24 cellular contexts compared by ENCODE assay signal in the genomic region with DNA sequence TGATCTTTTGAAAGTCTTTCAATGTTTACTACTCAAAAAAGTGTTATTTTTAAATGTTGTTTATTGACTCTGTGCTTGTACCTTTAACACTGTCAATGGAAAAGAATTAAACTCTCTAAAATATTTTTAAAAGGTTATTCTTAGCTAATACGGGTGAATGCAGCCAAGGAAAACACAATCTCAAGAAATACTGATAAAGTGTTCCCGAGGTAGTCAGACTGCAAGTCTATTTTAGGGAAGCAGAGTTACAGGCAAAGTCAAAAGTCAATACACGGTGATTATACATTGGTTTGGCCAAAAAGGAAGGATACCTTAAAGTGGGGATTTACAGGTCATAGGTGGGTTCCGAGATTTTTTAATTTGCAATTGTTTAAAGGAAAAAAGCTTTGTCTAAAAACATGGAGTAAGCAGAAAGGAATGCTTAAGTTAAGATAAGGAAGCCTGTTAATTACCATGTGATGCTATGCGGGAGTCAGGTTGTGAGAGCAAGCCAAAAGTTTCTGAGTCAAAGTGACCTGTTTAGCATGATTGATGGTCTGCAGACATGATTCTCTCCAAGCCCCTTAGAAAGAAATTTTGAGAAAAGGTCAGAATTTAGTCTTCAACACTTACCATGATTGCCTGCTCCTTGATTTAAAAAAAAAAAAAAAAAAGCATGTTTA.
DNase-seq lines count a peak whose midpoint lies in the region; ATAC-seq and TF ChIP-seq lines count a peak whose summit lies in the region.
"Had no signal": no experiment of that assay in that cellular context is flagged by ENCODE, and none has a peak within 500 bp of the region (broad histone marks: within the 10 kb centered on the region; RNA-seq: fewer than 3 reads in every experiment).

No MANE protein-coding gene starts in this region.

- H3K9me3 ChIP-seq in ascending aorta (no peaks in the 10 kb centered on the region), heart left ventricle (no peaks in the 10 kb centered on the region), mesodermal cell (ENCODE audit: control insufficient read depth, low read length) (no peaks in the 10 kb centered on the region)
- H3K9me3 ChIP-seq: esophagus muscularis mucosa, MG63, prostate gland had no signal

- DNase-seq in ELF-1 (ENCODE audit: low read depth, low spot score) (peak; percentile 38), ascending aorta (ENCODE audit: low spot score in 2 of 2) (no peak), heart left ventricle (no peak), ureter (ENCODE audit: low spot score) (no peak)
- DNase-seq in activated effector memory CD4-positive, alpha-beta T cell treated with anti-CD3 and anti-CD28 coated beads, Interleukin-2, amount 50 U/mL, for 16 hours, result no peak
- DNase-seq: activated B cell treated with CpG ODN at 0.5 μM for 24 hours; activated CD8-positive, alpha-beta T cell treated with anti-CD3 and anti-CD28 coated beads for 36 hours; activated T-cell treated with anti-CD3 and anti-CD28 coated beads, Interleukin-2, amount 50 U/mL, for 1 hour; GF-D8; glutamatergic neuron; H7; MG63; naive thymus-derived CD8-positive, alpha-beta T cell; NCI-H146; NCI-H2171 treated with DMSO at 0.1 percent for 48 hours; NCI-H774; small intestine; stimulated activated CD4-positive, alpha-beta T cell treated with anti-CD3 and anti-CD28 coated beads, Interleukin-4, amount 100 ng/mL, for 1 hour had no signal

- peak; percentile 60 to 88 (median 68) for ATAC-seq in heart left ventricle
- ATAC-seq in GM19452 (IDR thresholded peaks at IDR 0.05; ENCODE audit: unreplicated experiment), result no peak
- no peak for ATAC-seq in HG02884 (IDR thresholded peaks at IDR 0.05; ENCODE audit: unreplicated experiment)
- ATAC-seq: activated CD8-positive, alpha-beta T cell treated with anti-CD3 and anti-CD28 coated beads for 36 hours; naive thymus-derived CD8-positive, alpha-beta T cell had no signal

- no peak for TF ChIP-seq POLR2A in heart left ventricle (IDR thresholded peaks at IDR 0.05)

- H3K27ac ChIP-seq in ascending aorta (peak overlapping the region; percentile 46 to 60), heart left ventricle (peak overlapping the region in 6 of 12 donors; percentile 17 to 67 (median 47)), mesodermal cell (ENCODE audit: low read depth, low read length, severe bottlenecking) (peak overlapping the region; percentile 90)
- H3K27ac ChIP-seq: C4-2B, esophagus muscularis mucosa, prostate gland had no signal

- no peaks in the 10 kb centered on the region for H3K36me3 ChIP-seq in ascending aorta
- no peaks in the 10 kb centered on the region for H3K36me3 ChIP-seq in heart left ventricle
- H3K36me3 ChIP-seq in mesodermal cell (ENCODE audit: control insufficient read depth, insufficient read depth, low read length), result no peaks in the 10 kb centered on the region
- H3K36me3 ChIP-seq: esophagus muscularis mucosa, MG63, prostate gland had no signal

- TF ChIP-seq CTCF in ascending aorta (IDR thresholded peaks at IDR 0.05) (no peak), heart left ventricle (IDR thresholded peaks at IDR 0.05) (no peak)

- WGBS in heart left ventricle, 4 donors, result 5 to 22% (median 14%) methylated on average over 5 of the region's 5 CpGs
- WGBS in mesodermal cell (ENCODE audit: insufficient coverage in 2 of 2), 2 experiments, result 28 to 45% methylated on average over 2 to 3 of the region's 5 CpGs

- H3K4me1 ChIP-seq in ascending aorta (peaks cover 3 to 13% of the 10 kb centered on the region in 2 donors), heart left ventricle (peaks cover 0 to 14% (median 0%) of the 10 kb centered on the region in 12 donors), mesodermal cell (ENCODE audit: control insufficient read depth, insufficient read depth, low read length, poor library complexity, severe bottlenecking) (peaks cover 6% of the 10 kb centered on the region)
- H3K4me1 ChIP-seq: esophagus muscularis mucosa, prostate gland had no signal

- intact Hi-C loops in ascending aorta (cut with DNase I) (loop anchor here (10.0 kb wide), 1 partner anchor 401 kb away; no protein-coding TSS in a partner anchor), heart left ventricle (cut with DNase I) (no loop called here)

- peak overlapping the region in 1 of 2 donors; percentile 2 for H3K4me3 ChIP-seq in ascending aorta
- no peak overlapping the region for H3K4me3 ChIP-seq in heart left ventricle
- H3K4me3 ChIP-seq in mesodermal cell (ENCODE audit: extremely low read depth, insufficient read depth, low read length, poor library complexity, severe bottlenecking), result no peak overlapping the region
- H3K4me3 ChIP-seq: esophagus muscularis mucosa, MG63, prostate gland had no signal

- H3K27me3 ChIP-seq in ascending aorta (no peaks in the 10 kb centered on the region), heart left ventricle (no peaks in the 10 kb centered on the region)
- H3K27me3 ChIP-seq: esophagus muscularis mucosa, MG63 had no signal

Comparison
In these comparisons a context has a peak if more than half of its experiments do, and no peak if none do; other contexts are left out.
1. ATAC-seq: peak in heart left ventricle (4 of 4); none in GM19452 (single experiment) and HG02884 (single experiment).